Comparison of ENCODE assay signal across 1 cellular context in genomic region chr4:76420311-76420710, GRCh38.
TF ChIP-seq lines count a peak whose summit lies in the region.

No MANE protein-coding gene starts in this region.

TF ChIP-seq in IMR-90, 13 proteins besides CTCF, POLR2A, EP300 and RAD21 (continued from another document):
- TF ChIP-seq SMC3 (IDR thresholded peaks at IDR 0.05; ENCODE audit: low read depth, low read length) (no peak), FOS (IDR thresholded peaks at IDR 0.05; ENCODE audit: low read depth, low read length) (no peak), RFX5 (IDR thresholded peaks at IDR 0.05; ENCODE audit: low read depth, low read length) (no peak), NFE2L2 (IDR thresholded peaks at IDR 0.05; ENCODE audit: low read depth, low read length) (no peak), USF2 (IDR thresholded peaks at IDR 0.05; ENCODE audit: low read depth, low read length) (no peak), BHLHE40 (IDR thresholded peaks at IDR 0.05; ENCODE audit: low read depth, low read length) (no peak), MAZ (IDR thresholded peaks at IDR 0.05; ENCODE audit: borderline replicate concordance, low read depth, low read length) (no peak), MXI1 (IDR thresholded peaks at IDR 0.05; ENCODE audit: borderline replicate concordance, low read depth, low read length) (no peak), MAFK (IDR thresholded peaks at IDR 0.05; ENCODE audit: low read depth, low read length) (no peak), ELK1 (IDR thresholded peaks at IDR 0.05; ENCODE audit: borderline replicate concordance, low read depth, low read length) (no peak), RCOR1 (IDR thresholded peaks at IDR 0.05; ENCODE audit: insufficient replicate concordance, low read length) (no peak), CHD1 (IDR thresholded peaks at IDR 0.05; ENCODE audit: low read depth, low read length) (no peak)
